8 cellular contexts compared by ENCODE assay signal in genomic region chr3:43378066-43378935, GRCh38.
DNase-seq lines count a peak whose midpoint lies in the region; TF ChIP-seq lines count a peak whose summit lies in the region.

No MANE protein-coding gene starts in this region.

- H3K4me1 ChIP-seq in CD4-positive, alpha-beta memory T cell (ENCODE audit: insufficient read depth, low read length): peaks cover 9% of the 10 kb centered on the region
- H3K4me1 ChIP-seq in GM23248 (ENCODE audit: insufficient read depth) (peaks cover 29% of the 10 kb centered on the region), esophagus squamous epithelium (peaks cover 0 to 15% (median 0%) of the 10 kb centered on the region in 3 donors), sigmoid colon (peaks cover 0 to 32% (median 29%) of the 10 kb centered on the region in 4 donors)

- WGBS in GM23248 (ENCODE audit: low coverage in 1 of 2, low lambda C conversion rate in 2 of 2, missing lambda C conversion rate in 2 of 2), 2 experiments: 100% methylated on average over 2 of the region's 2 CpGs
- WGBS in esophagus squamous epithelium, 2 donors: 77 to 96% methylated on average over 2 of the region's 2 CpGs
- 90 to 97% methylated on average over 2 of the region's 2 CpGs for WGBS in sigmoid colon, 2 donors

- no peak for TF ChIP-seq EP300 in sigmoid colon (IDR thresholded peaks at IDR 0.05)

- peaks cover 9 to 26% (median 17%) of the 10 kb centered on the region in 4 donors for H3K4me1 Mint-ChIP-seq in CD4-positive, alpha-beta memory T cell

- TF ChIP-seq CTCF in esophagus squamous epithelium (IDR thresholded peaks at IDR 0.05) (peak; percentile 27 to 81 (median 66)), sigmoid colon (IDR thresholded peaks at IDR 0.05) (peak in 3 of 4 experiments; percentile 27 to 32 (median 32))

- CTCF ChIA-PET in CD4-positive, alpha-beta memory T cell (lab: Charles Lee; ENCODE audit: partially characterized antibody): interaction anchor here (0.6 to 8.4 kb wide), 36 partner anchors 11 to 417 kb away, joined by 3 to 105 read pairs (median 4); partner anchors contain the start of gene SNRK

- no peak overlapping the region for H2AFZ ChIP-seq in GM23248

- 0 out of 2 replicates have a peak, but pooled peaks cover 3% of the 10 kb centered on the region for H3K79me2 ChIP-seq in GM23248 (ENCODE audit: insufficient read depth)

- H3K36me3 Mint-ChIP-seq in CD4-positive, alpha-beta memory T cell: no peaks in the 10 kb centered on the region

- DNase-seq in CD4-positive, alpha-beta memory T cell: peak; percentile 71 to 76 (median 73)
- DNase-seq in GM23248: peak; percentile 43
- DNase-seq in NCI-H524 treated with DMSO at 0.1 percent for 48 hours (lab: John Stamatoyannopoulos, UW): peak; percentile 2
- DNase-seq in activated CD8-positive, alpha-beta memory T cell treated with anti-CD3 and anti-CD28 coated beads, Interleukin-2, amount 50 U/mL, for 48 hours: peak; percentile 72
- DNase-seq in esophagus squamous epithelium (lab: John Stamatoyannopoulos, UW): no peak
- DNase-seq in sigmoid colon: no peak
- DNase-seq in H4 (ENCODE audit: low spot score): no peak
- no peak for DNase-seq in substantia nigra (lab: John Stamatoyannopoulos, UW)

- POLR2A ChIA-PET in CD4-positive, alpha-beta memory T cell (lab: Charles Lee; ENCODE audit: partially characterized antibody): interaction anchor here (0.8 to 2.6 kb wide), 11 partner anchors 11 to 216 kb away, joined by 3 to 34 read pairs (median 8); partner anchors contain the start of gene SNRK

- H4K20me1 ChIP-seq in GM23248 (ENCODE audit: insufficient read depth): no peaks in the 10 kb centered on the region

- in situ Hi-C loops in GM23248 (cut with MboI): no loop called here

- H3K27me3 ChIP-seq in CD4-positive, alpha-beta memory T cell (ENCODE audit: insufficient read depth, low read length): no peaks in the 10 kb centered on the region
- H3K27me3 ChIP-seq in GM23248 (replicated peaks; ENCODE audit: insufficient read depth): no peaks in the 10 kb centered on the region
- no peaks in the 10 kb centered on the region for H3K27me3 ChIP-seq in esophagus squamous epithelium
- H3K27me3 ChIP-seq in sigmoid colon: no peaks in the 10 kb centered on the region

- no peak overlapping the region for H3K9ac ChIP-seq in GM23248

- peak overlapping the region in 2 of 8 donors; percentile 11 to 14 for H3K4me3 Mint-ChIP-seq in CD4-positive, alpha-beta memory T cell

- TF ChIP-seq POLR2A in esophagus squamous epithelium (IDR thresholded peaks at IDR 0.05): no peak
- no peak for TF ChIP-seq POLR2A in sigmoid colon (IDR thresholded peaks at IDR 0.05)

- H3K9me2 ChIP-seq in GM23248 (ENCODE audit: insufficient read depth): no peaks in the 10 kb centered on the region

- intact Hi-C loops in CD4-positive, alpha-beta memory T cell (cut with micrococcal nuclease): loop anchor here (1.0 kb wide), 6 partner anchors 31 to 417 kb away; no protein-coding TSS in a partner anchor
- intact Hi-C loops in esophagus squamous epithelium (cut with DNase I): loop anchor here (5.0 kb wide), 1 partner anchor 216 kb away; no protein-coding TSS in a partner anchor
- intact Hi-C loops in sigmoid colon (cut with DNase I): loop anchor here (5.0 kb wide), 1 partner anchor 91 kb away; the partner anchor contains the start of gene SNRK

- peak overlapping the region; percentile 59 for H3K4me2 ChIP-seq in GM23248 (ENCODE audit: unreplicated experiment)

- peaks cover 7% of the 10 kb centered on the region for H3F3A ChIP-seq in GM23248 (ENCODE audit: insufficient read depth)

- no peaks in the 10 kb centered on the region for H3K9me3 ChIP-seq in CD4-positive, alpha-beta memory T cell (ENCODE audit: control insufficient read depth in 1 of 2, low read length in 2 of 2)
- no peaks in the 10 kb centered on the region for H3K9me3 ChIP-seq in GM23248 (ENCODE audit: low read depth)
- H3K9me3 ChIP-seq in esophagus squamous epithelium: no peaks in the 10 kb centered on the region
- H3K9me3 ChIP-seq in sigmoid colon: no peaks in the 10 kb centered on the region

- peak overlapping the region in 6 of 7 donors; percentile 38 to 84 (median 69) for H3K27ac Mint-ChIP-seq in CD4-positive, alpha-beta memory T cell

- no peak overlapping the region for H3K4me3 ChIP-seq in CD4-positive, alpha-beta memory T cell (ENCODE audit: low read length in 2 of 2)
- H3K4me3 ChIP-seq in GM23248 (0 out of 2 replicates have a peak overlapping the region, but pooled peaks have one; percentile 21), esophagus squamous epithelium (no peak overlapping the region), sigmoid colon (no peak overlapping the region)

- no peaks in the 10 kb centered on the region for H3K9me3 Mint-ChIP-seq in CD4-positive, alpha-beta memory T cell

- H3K27me3 Mint-ChIP-seq in CD4-positive, alpha-beta memory T cell: no peaks in the 10 kb centered on the region

- H3K36me3 ChIP-seq in CD4-positive, alpha-beta memory T cell (ENCODE audit: insufficient read depth, low read length): no peaks in the 10 kb centered on the region
- no peaks in the 10 kb centered on the region for H3K36me3 ChIP-seq in GM23248 (ENCODE audit: low read depth)
- no peaks in the 10 kb centered on the region for H3K36me3 ChIP-seq in esophagus squamous epithelium
- no peaks in the 10 kb centered on the region for H3K36me3 ChIP-seq in sigmoid colon

- H3K27ac ChIP-seq in CD4-positive, alpha-beta memory T cell (ENCODE audit: low read depth, low read length): no peak overlapping the region
- H3K27ac ChIP-seq in GM23248: peak overlapping the region; percentile 63
- H3K27ac ChIP-seq in esophagus squamous epithelium: peak overlapping the region in 3 of 4 donors; percentile 58 to 68 (median 65)
- peak overlapping the region; percentile 65 to 85 (median 75) for H3K27ac ChIP-seq in sigmoid colon
- no peak overlapping the region for H3K27ac ChIP-seq in substantia nigra (ENCODE audit: low read depth, low read length, poor library complexity, severe bottlenecking)

Comparison
In these comparisons a context has a peak if more than half of its experiments do, and no peak if none do; other contexts are left out.
1. DNase-seq: peak in CD4-positive, alpha-beta memory T cell (5 of 5), GM23248 (single experiment), NCI-H524 treated with DMSO at 0.1 percent for 48 hours (single experiment) and activated CD8-positive, alpha-beta memory T cell treated with anti-CD3 and anti-CD28 coated beads, Interleukin-2, amount 50 U/mL, for 48 hours (single experiment); none in esophagus squamous epithelium (single experiment), sigmoid colon (single experiment), H4 (single experiment) and substantia nigra (0 of 49).
2. H3K27ac ChIP-seq: peak in GM23248 (single experiment), esophagus squamous epithelium (3 of 4) and sigmoid colon (4 of 4); none in CD4-positive, alpha-beta memory T cell (single experiment) and substantia nigra (single experiment).